In the genomic region with DNA sequence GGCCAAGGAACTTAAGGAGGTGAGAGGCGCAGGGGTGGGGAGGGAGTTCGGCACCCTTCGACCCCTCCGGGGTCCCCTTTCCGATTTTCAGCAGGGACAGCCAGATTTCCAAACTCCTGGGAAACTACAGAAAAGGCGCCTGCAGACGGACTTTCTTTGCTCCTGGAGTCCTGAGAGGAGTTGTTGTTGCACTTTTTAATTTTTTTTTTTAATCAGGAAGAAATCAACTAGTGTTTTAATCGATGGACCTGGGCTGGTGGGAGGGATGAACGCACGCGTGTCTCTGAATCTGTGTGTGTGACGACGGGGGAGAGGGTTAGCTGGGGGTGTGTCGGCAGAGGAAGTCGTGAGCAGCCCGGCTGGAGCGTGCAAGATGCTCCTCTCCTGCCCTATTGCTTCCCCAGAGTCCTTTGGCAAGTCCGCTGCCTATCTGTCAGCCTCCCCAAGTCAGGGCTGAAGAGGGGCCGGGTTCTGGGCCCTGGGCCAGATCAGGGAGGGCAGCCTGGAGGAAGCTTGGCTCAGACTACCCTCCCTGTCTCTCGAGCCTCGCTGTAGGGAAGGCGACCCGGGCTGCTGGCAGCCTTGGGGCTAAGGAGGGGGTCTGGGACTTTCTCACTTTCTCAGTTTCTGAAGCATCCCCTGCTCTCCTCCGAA, we compare ENCODE assay signal across 8 cellular contexts. TPM values are rescaled to one million over a fixed set of nuclear protein-coding genes. Genes with fewer than 3 reads are reported as not detected.
DNase-seq lines count a peak whose midpoint lies in the region; FAIRE-seq and TF ChIP-seq lines count a peak whose summit lies in the region.

No MANE protein-coding gene starts in this region.

- intact Hi-C loops in ascending aorta (cut with DNase I), result loop anchor here (5.0 to 10.0 kb wide), 4 partner anchors 167 to 992 kb away; no protein-coding TSS in a partner anchor

- no peaks in the 10 kb centered on the region for H3K9me3 ChIP-seq in ascending aorta

- H3K27ac ChIP-seq in ascending aorta, result peak overlapping the region; percentile 82 to 86

- FAIRE-seq in HTR-8/SVneo (lab: Jason Lieb, UNC), result peak; percentile 52

- H3K4me1 ChIP-seq in ascending aorta, result peaks cover 0 to 4% of the 10 kb centered on the region in 2 donors

- H3K36me3 ChIP-seq in ascending aorta, result no peaks in the 10 kb centered on the region

- peak; percentile 50 for DNase-seq in DMS53 (lab: John Stamatoyannopoulos, UW)
- peak; percentile 37 for DNase-seq in HTR-8/SVneo (ENCODE audit: insufficient read length, low spot score)
- DNase-seq in ascending aorta (ENCODE audit: low spot score in 2 of 2), result peak in 1 of 2 donors; percentile 75
- peak; percentile 62 for DNase-seq in hepatic stellate cell (ENCODE audit: low spot score)
- peak; percentile 86 for DNase-seq in retina
- DNase-seq in amniotic stem cell (lab: John Stamatoyannopoulos, UW), result no peak
- DNase-seq in GM19238 (ENCODE audit: insufficient read length, low spot score), result no peak
- no peak for DNase-seq in stimulated activated naive CD4-positive, alpha-beta T cell (lab: John Stamatoyannopoulos, UW)

- H3K27me3 ChIP-seq in ascending aorta, result no peaks in the 10 kb centered on the region

- TF ChIP-seq CTCF in ascending aorta (IDR thresholded peaks at IDR 0.05), result no peak

- H3K4me3 ChIP-seq in ascending aorta, result peak overlapping the region; percentile 72 to 83

RNA-seq across cellular contexts. Expression of gene PRR16, which starts 0.7 kb away (rescaled TPM):
- 28.7 TPM for total RNA-seq in ascending aorta

Comparison
In these comparisons a context has a peak if more than half of its experiments do, and no peak if none do; other contexts are left out.
1. DNase-seq: peak in DMS53 (single experiment), HTR-8/SVneo (single experiment), hepatic stellate cell (single experiment) and retina (single experiment); none in amniotic stem cell (single experiment), GM19238 (single experiment) and stimulated activated naive CD4-positive, alpha-beta T cell (0 of 6).